In the genomic region with DNA sequence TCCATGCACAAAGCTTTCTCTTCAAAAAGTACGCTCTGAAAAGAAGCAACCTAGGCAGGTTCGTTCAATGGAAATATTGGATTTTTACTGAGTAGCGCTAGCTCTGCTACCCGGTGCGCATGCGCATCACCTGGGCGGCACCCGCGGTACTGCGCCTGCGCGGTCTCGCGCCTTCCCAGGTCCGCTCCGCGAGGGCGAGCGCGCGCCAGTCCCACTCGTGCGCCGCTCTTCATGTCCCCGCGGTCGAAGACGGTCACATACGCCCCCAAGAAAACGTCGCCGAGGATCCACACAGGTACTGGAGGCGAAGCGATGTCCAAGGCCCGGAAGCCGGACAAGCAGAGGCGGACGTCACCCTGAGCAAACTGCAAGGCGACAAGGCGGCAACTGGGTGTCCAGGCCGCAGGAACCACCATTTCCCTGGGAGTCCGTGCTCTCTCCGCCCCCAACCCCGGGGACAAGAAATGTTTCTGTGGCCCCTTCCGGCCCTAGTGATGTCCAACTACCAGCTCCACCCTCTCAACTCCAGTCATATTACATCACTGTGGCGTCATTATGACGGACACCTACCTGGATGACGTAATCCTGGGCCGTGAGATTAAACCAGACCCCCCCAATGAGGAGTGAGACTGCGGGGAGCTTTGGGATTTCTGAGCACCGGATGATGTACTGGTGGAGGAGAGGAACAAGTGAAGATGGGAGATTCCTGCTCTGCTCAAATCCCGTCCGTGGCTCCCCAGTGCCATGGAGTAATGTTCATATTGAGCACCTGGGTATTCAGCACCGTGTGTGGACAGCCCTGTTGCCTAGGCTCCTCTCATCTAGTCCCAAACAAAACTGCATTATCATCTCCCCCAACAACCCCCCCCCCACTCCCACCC, we compare ENCODE assay signal across 1 cellular context.
TF ChIP-seq lines count a peak whose summit lies in the region.

No MANE protein-coding gene starts in this region.

TF ChIP-seq in K562, 482 proteins besides CTCF, POLR2A, EP300 and RAD21 (continued from another document and continues in another):
- TF ChIP-seq THAP12 (CRISPR knock-in tag; IDR thresholded peaks at IDR 0.05) = peak; percentile 69; the same call in 1 of the 2 replicates
- TF ChIP-seq NRF1 (conservative IDR thresholded peaks at IDR 0.05 in 1 of 2, IDR thresholded peaks at IDR 0.05 in 1 of 2) = peak; percentile 100
- TF ChIP-seq MBD2 (IDR thresholded peaks at IDR 0.05; ENCODE audit: borderline replicate concordance, low read depth) = no peak; the same call in 1 of the 2 replicates
- TF ChIP-seq, protein P1, sequence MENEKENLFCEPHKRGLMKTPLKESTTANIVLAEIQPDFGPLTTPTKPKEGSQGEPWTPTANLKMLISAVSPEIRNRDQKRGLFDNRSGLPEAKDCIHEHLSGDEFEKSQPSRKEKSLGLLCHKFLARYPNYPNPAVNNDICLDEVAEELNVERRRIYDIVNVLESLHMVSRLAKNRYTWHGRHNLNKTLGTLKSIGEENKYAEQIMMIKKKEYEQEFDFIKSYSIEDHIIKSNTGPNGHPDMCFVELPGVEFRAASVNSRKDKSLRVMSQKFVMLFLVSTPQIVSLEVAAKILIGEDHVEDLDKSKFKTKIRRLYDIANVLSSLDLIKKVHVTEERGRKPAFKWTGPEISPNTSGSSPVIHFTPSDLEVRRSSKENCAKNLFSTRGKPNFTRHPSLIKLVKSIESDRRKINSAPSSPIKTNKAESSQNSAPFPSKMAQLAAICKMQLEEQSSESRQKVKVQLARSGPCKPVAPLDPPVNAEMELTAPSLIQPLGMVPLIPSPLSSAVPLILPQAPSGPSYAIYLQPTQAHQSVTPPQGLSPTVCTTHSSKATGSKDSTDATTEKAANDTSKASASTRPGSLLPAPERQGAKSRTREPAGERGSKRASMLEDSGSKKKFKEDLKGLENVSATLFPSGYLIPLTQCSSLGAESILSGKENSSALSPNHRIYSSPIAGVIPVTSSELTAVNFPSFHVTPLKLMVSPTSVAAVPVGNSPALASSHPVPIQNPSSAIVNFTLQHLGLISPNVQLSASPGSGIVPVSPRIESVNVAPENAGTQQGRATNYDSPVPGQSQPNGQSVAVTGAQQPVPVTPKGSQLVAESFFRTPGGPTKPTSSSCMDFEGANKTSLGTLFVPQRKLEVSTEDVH (IDR thresholded peaks at IDR 0.05; ENCODE audit: low read depth, partially characterized antibody) = peak; percentile 88
- TF ChIP-seq CCAR2 (IDR thresholded peaks at IDR 0.05; ENCODE audit: low read depth, low read length) = no peak
- TF ChIP-seq MED1 (CRISPR knock-in tag; IDR thresholded peaks at IDR 0.05; ENCODE audit: borderline replicate concordance) = 0 out of 2 replicates have a peak, but pooled peaks have one; percentile 33
- no peak for TF ChIP-seq ZNF79 (CRISPR knock-in tag; IDR thresholded peaks at IDR 0.05; ENCODE audit: low read depth)
- TF ChIP-seq GTF2F1 (IDR thresholded peaks at IDR 0.05; ENCODE audit: low read depth, low read length) = no peak
- TF ChIP-seq RBBP5 (IDR thresholded peaks at IDR 0.05; ENCODE audit: borderline replicate concordance, insufficient read depth, low read length, poor library complexity, severe bottlenecking) = peak; percentile 63
- TF ChIP-seq CBFB (CRISPR knock-in tag; IDR thresholded peaks at IDR 0.05) = no peak; the same call in none of the 2 replicates
- TF ChIP-seq GABPB2 (CRISPR knock-in tag; conservative IDR thresholded peaks at IDR 0.05) = no peak
- TF ChIP-seq ZNF395 (CRISPR knock-in tag; IDR thresholded peaks at IDR 0.05) = peak; percentile 90
- no peak for TF ChIP-seq ARID3A (IDR thresholded peaks at IDR 0.05; ENCODE audit: borderline replicate concordance, low read depth, low read length)
- TF ChIP-seq ESRRA (IDR thresholded peaks at IDR 0.05; ENCODE audit: borderline replicate concordance, low read depth) = peak; percentile 75
- TF ChIP-seq TAF9B (IDR thresholded peaks at IDR 0.05; ENCODE audit: partially characterized antibody) = no peak
- TF ChIP-seq ZNF121 (CRISPR knock-in tag; conservative IDR thresholded peaks at IDR 0.05) = no peak
- TF ChIP-seq KDM5B (IDR thresholded peaks at IDR 0.05; ENCODE audit: insufficient replicate concordance, low read depth, low read length) = peak; percentile 83
- no peak for TF ChIP-seq ZNF766 (CRISPR knock-in tag; conservative IDR thresholded peaks at IDR 0.05)
- no peak for TF ChIP-seq RBM39 (optimal IDR thresholded peaks at IDR 0.05; ENCODE audit: low read depth, low read length)
- TF ChIP-seq HNRNPUL1 (IDR thresholded peaks at IDR 0.05; ENCODE audit: low read length) = no peak
- TF ChIP-seq, protein P2, sequence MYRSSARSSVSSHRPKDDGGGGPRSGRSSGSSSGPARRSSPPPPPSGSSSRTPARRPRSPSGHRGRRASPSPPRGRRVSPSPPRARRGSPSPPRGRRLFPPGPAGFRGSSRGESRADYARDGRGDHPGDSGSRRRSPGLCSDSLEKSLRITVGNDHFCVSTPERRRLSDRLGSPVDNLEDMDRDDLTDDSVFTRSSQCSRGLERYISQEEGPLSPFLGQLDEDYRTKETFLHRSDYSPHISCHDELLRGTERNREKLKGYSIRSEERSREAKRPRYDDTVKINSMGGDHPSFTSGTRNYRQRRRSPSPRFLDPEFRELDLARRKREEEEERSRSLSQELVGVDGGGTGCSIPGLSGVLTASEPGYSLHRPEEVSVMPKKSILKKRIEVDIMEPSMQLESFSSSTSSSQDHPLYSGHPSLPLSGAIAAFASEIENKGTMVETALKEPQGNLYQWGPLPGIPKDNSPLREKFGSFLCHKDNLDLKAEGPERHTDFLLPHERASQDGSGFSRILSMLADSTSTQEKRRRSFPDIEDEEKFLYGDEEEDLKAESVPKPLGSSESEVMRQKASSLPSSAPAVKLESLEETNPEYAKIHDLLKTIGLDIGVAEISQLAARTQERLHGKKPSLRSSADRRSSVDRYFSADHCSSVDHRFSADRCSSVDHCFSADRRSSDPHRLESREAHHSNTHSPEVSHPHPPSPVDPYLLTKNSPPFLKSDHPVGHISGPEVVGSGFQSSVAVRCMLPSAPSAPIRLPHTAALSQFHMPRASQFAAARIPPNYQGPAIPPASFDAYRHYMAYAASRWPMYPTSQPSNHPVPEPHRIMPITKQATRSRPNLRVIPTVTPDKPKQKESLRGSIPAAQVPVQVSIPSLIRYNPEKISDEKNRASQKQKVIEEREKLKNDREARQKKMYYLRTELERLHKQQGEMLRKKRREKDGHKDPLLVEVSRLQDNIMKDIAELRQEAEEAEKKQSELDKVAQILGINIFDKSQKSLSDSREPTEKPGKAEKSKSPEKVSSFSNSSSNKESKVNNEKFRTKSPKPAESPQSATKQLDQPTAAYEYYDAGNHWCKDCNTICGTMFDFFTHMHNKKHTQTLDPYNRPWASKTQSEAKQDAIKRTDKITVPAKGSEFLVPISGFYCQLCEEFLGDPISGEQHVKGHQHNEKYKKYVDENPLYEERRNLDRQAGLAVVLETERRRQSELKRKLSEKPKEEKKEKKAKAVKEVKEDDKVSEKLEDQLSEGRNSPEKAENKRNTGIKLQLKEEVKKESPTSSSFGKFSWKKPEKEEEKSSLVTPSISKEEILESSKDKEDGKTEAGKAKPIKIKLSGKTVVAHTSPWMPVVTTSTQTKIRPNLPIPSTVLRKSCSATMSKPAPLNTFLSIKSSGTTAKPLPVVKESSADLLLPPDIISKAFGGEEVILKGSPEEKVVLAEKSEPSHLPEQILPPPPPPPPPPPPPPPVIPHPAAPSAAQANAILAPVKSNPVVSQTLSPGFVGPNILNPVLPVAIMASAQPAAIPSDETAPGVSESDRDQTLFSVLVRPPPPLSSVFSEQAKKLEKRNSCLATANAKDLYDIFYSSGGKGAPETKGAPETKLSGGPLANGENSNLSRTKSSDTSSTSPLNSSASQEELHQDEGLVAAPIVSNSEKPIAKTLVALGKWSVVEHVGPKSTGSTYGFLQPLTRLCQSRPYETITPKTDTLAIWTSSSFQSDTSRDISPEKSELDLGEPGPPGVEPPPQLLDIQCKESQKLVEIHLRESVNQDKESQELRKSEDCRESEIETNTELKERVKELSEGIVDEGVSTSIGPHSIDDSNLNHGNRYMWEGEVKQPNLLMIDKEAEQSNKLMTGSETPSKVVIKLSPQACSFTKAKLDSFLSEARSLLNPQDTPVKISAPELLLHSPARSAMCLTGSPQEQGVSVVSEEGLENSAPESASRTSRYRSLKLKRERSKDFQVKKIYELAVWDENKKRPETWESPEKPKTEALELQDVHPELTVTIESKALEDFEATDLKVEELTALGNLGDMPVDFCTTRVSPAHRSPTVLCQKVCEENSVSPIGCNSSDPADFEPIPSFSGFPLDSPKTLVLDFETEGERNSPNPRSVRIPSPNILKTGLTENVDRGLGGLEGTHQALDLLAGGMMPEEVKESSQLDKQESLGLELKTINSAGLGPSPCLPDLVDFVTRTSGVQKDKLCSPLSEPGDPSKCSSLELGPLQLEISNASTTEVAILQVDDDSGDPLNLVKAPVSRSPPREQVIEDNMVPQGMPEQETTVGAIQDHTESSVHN (IDR thresholded peaks at IDR 0.05; ENCODE audit: borderline replicate concordance in 1 of 2, low read depth in 1 of 2) = peak in 1 of 2 experiments; percentile 71; a peak in 1 of 4 replicates
- TF ChIP-seq STAT5A (IDR thresholded peaks at IDR 0.05; ENCODE audit: borderline replicate concordance, low read length) = no peak
- TF ChIP-seq, protein P3, sequence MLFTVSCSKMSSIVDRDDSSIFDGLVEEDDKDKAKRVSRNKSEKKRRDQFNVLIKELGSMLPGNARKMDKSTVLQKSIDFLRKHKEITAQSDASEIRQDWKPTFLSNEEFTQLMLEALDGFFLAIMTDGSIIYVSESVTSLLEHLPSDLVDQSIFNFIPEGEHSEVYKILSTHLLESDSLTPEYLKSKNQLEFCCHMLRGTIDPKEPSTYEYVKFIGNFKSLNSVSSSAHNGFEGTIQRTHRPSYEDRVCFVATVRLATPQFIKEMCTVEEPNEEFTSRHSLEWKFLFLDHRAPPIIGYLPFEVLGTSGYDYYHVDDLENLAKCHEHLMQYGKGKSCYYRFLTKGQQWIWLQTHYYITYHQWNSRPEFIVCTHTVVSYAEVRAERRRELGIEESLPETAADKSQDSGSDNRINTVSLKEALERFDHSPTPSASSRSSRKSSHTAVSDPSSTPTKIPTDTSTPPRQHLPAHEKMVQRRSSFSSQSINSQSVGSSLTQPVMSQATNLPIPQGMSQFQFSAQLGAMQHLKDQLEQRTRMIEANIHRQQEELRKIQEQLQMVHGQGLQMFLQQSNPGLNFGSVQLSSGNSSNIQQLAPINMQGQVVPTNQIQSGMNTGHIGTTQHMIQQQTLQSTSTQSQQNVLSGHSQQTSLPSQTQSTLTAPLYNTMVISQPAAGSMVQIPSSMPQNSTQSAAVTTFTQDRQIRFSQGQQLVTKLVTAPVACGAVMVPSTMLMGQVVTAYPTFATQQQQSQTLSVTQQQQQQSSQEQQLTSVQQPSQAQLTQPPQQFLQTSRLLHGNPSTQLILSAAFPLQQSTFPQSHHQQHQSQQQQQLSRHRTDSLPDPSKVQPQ (CRISPR knock-in tag; IDR thresholded peaks at IDR 0.05; ENCODE audit: borderline replicate concordance) = no peak
- TF ChIP-seq KDM4B (IDR thresholded peaks at IDR 0.05; ENCODE audit: borderline replicate concordance in 2 of 2, low read depth in 1 of 2) = no peak
- no peak for TF ChIP-seq PRPF4 (IDR thresholded peaks at IDR 0.05; ENCODE audit: insufficient read depth, low read depth, low read length, poor library complexity, severe bottlenecking)
- peak; percentile 96 for TF ChIP-seq ZBTB12 (CRISPR knock-in tag; IDR thresholded peaks at IDR 0.05)
- no peak for TF ChIP-seq ZNF668 (CRISPR knock-in tag; IDR thresholded peaks at IDR 0.05)
- TF ChIP-seq PPARD (CRISPR knock-in tag; IDR thresholded peaks at IDR 0.05) = no peak
- TF ChIP-seq ZNF778 (CRISPR knock-in tag; IDR thresholded peaks at IDR 0.05) = no peak
- no peak for TF ChIP-seq TAF15 (IDR thresholded peaks at IDR 0.05; ENCODE audit: low read depth, low read length)
